Comparison of ENCODE assay signal across 15 cellular contexts in the genomic region with DNA sequence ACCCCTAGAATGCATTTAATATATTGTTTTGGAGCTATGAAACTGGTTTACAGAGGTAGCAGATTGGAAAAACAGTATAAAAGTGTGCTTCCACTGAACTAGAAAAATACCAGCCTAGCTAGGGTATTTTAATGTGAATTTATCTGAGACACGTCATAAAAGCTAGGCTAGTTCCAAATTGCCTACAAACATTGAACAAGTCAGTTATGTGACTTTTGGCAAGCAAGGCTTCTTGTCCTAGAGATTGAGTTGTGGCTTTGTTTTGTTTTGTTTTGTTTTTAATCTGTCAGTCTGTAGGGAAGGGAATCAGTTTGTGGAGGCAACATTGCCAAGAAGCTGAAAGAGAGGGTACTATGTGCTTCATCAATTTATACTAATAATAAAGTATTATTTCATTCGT.
"Had no signal": no experiment of that assay in that cellular context is flagged by ENCODE, and none has a peak within 500 bp of the region (broad histone marks: within the 10 kb centered on the region; RNA-seq: fewer than 3 reads in every experiment).

No MANE protein-coding gene starts in this region.

- H3K4me1 ChIP-seq: colonic mucosa had no signal

- H3K27ac Mint-ChIP-seq: activated CD8-positive, alpha-beta T cell treated with anti-CD3 and anti-CD28 coated beads for 36 hours; activated naive CD8-positive, alpha-beta T cell treated with anti-CD3 and anti-CD28 coated beads, Interleukin-2, amount 10 ng/mL, durations not matched to agents 7 days and 5 days; immature natural killer cell; type B pancreatic cell had no signal

- H3K36me3 ChIP-seq: colonic mucosa, pancreas had no signal

- DNase-seq: activated CD4-positive, alpha-beta T cell treated with anti-CD3 and anti-CD28 coated beads for 4 hours; activated CD8-positive, alpha-beta memory T cell treated with anti-CD3 and anti-CD28 coated beads, Interleukin-2, amount 50 U/mL, for 4 hours; activated CD8-positive, alpha-beta T cell treated with anti-CD3 and anti-CD28 coated beads for 36 hours; activated naive CD8-positive, alpha-beta T cell treated with anti-CD3 and anti-CD28 coated beads, Interleukin-2, amount 10 ng/mL, durations not matched to agents 7 days and 5 days; aorta; colonic mucosa; effector CD8-positive, alpha-beta T cell; immature natural killer cell; left colon; naive thymus-derived CD8-positive, alpha-beta T cell; pancreas; retina; stimulated activated CD4-positive, alpha-beta T cell treated with anti-CD3 and anti-CD28 coated beads, Interleukin-4, amount 100 ng/mL, for 4 hours had no signal

- FAIRE-seq: pancreas had no signal

- ATAC-seq: activated CD8-positive, alpha-beta T cell treated with anti-CD3 and anti-CD28 coated beads for 36 hours; left colon; naive thymus-derived CD8-positive, alpha-beta T cell had no signal

- H3K27me3 Mint-ChIP-seq: activated CD8-positive, alpha-beta T cell treated with anti-CD3 and anti-CD28 coated beads for 36 hours; activated naive CD8-positive, alpha-beta T cell treated with anti-CD3 and anti-CD28 coated beads, Interleukin-2, amount 10 ng/mL, durations not matched to agents 7 days and 5 days; naive thymus-derived CD8-positive, alpha-beta T cell; type B pancreatic cell had no signal

- H3K27ac ChIP-seq: colonic mucosa, pancreas had no signal

- H3K9me3 ChIP-seq: colonic mucosa, pancreas had no signal

- H3K4me1 Mint-ChIP-seq: activated naive CD8-positive, alpha-beta T cell treated with anti-CD3 and anti-CD28 coated beads, Interleukin-2, amount 10 ng/mL, durations not matched to agents 7 days and 5 days had no signal

- H3K27me3 ChIP-seq: colonic mucosa, pancreas had no signal

- H3K4me3 Mint-ChIP-seq: activated CD8-positive, alpha-beta T cell treated with anti-CD3 and anti-CD28 coated beads for 36 hours; activated naive CD8-positive, alpha-beta T cell treated with anti-CD3 and anti-CD28 coated beads, Interleukin-2, amount 10 ng/mL, durations not matched to agents 7 days and 5 days; immature natural killer cell; naive thymus-derived CD8-positive, alpha-beta T cell; type B pancreatic cell had no signal

- H3K4me3 ChIP-seq: colonic mucosa, lung, pancreas had no signal

- H3K9me3 Mint-ChIP-seq: activated CD8-positive, alpha-beta T cell treated with anti-CD3 and anti-CD28 coated beads for 36 hours; activated naive CD8-positive, alpha-beta T cell treated with anti-CD3 and anti-CD28 coated beads, Interleukin-2, amount 10 ng/mL, durations not matched to agents 7 days and 5 days; immature natural killer cell; naive thymus-derived CD8-positive, alpha-beta T cell; type B pancreatic cell had no signal
